Comparison of ENCODE assay signal across 13 cellular contexts in genomic region chr1:149826555-149826954, GRCh38. TPM values are rescaled to one million over a fixed set of nuclear protein-coding genes. Genes with fewer than 3 reads are reported as not detected.
"Had no signal": no experiment of that assay in that cellular context is flagged by ENCODE, and none has a peak within 500 bp of the region (broad histone marks: within the 10 kb centered on the region; RNA-seq: fewer than 3 reads in every experiment).

No MANE protein-coding gene starts in this region.

RNA-seq across cellular contexts. Expression of gene FCGR1A, which starts 44.1 kb away (rescaled TPM):
- total RNA-seq: activated B cell treated with CpG ODN at 0.5 μM for 24 hours; activated CD4-positive, alpha-beta memory T cell treated with anti-CD3 and anti-CD28 coated beads for 36 hours; activated CD4-positive, alpha-beta T cell treated with anti-CD3 and anti-CD28 coated beads, Interleukin-2, amount 10 ng/mL, durations not matched to agents 24 days and 14 days; activated CD8-positive, alpha-beta memory T cell treated with anti-CD3 and anti-CD28 coated beads for 36 hours; activated CD8-positive, alpha-beta T cell treated with anti-CD3 and anti-CD28 coated beads for 36 hours; activated naive CD4-positive, alpha-beta T cell treated with anti-CD3 and anti-CD28 coated beads for 36 hours; activated naive CD4-positive, alpha-beta T cell treated with anti-CD3 and anti-CD28 coated beads, Interleukin-2, amount 50 U/mL, for 72 hours; activated naive CD8-positive, alpha-beta T cell treated with anti-CD3 and anti-CD28 coated beads for 36 hours; activated T-cell treated with anti-CD3 and anti-CD28 coated beads, Interleukin-2, amount 50 U/mL, for 4 hours; activated T-cell treated with anti-CD3 and anti-CD28 coated beads, Interleukin-2, amount 50 U/mL, for 72 hours; activated T-helper 1 cell treated with anti-CD3 and anti-CD28 coated beads, Interleukin-12 subunit alpha, Interleukin-12 subunit beta, Interleukin-2, Interleukin-4 antibody, amounts not matched to agents 30 ng/mL and 10 ng/mL and 1 ng/mL, durations not matched to agents 14 hours and 24 hours and 36 hours; activated T-helper 17 cell treated with anti-CD3 and anti-CD28 coated beads, Interleukin-2, amount 50 U/mL, for 72 hours; bronchial epithelial cell had no signal
